14 cellular contexts compared by ENCODE assay signal in genomic region chr1:147292012-147292411, GRCh38. TPM values are rescaled to one million over a fixed set of nuclear protein-coding genes. Genes with fewer than 3 reads are reported as not detected.
DNase-seq lines count a peak whose midpoint lies in the region; ATAC-seq, FAIRE-seq and TF ChIP-seq lines count a peak whose summit lies in the region.
"Had no signal": no experiment of that assay in that cellular context is flagged by ENCODE, and none has a peak within 500 bp of the region (broad histone marks: within the 10 kb centered on the region; RNA-seq: fewer than 3 reads in every experiment).

No MANE protein-coding gene starts in this region.

- CTCF ChIA-PET in BJ (lab: Yijun Ruan, JAX): interaction anchor here (0.8 kb wide), 1 partner anchor 36 kb away, joined by 4 read pairs; no protein-coding TSS in a partner anchor

- no peaks in the 10 kb centered on the region for H3K27me3 ChIP-seq in BJ (ENCODE audit: control insufficient read depth, insufficient read depth, low read length)
- H3K27me3 ChIP-seq in bronchial epithelial cell (ENCODE audit: control insufficient read depth, insufficient read depth, low read length): no peaks in the 10 kb centered on the region
- H3K27me3 ChIP-seq in prostate gland (replicated peaks; ENCODE audit: insufficient read depth): no peaks in the 10 kb centered on the region
- H3K27me3 ChIP-seq: adrenal gland, right atrium auricular region had no signal

- no peak for TF ChIP-seq POLR2A in prostate gland (IDR thresholded peaks at IDR 0.05)

- no peaks in the 10 kb centered on the region for H3K4me1 ChIP-seq in prostate gland (replicated peaks)
- H3K4me1 ChIP-seq: adrenal gland, right atrium auricular region had no signal

- POLR2A ChIA-PET in BJ (lab: Charles Lee): no interaction called here

- DNase-seq in BJ (ENCODE audit: low read depth) (peak; percentile 61), HTR-8/SVneo (ENCODE audit: insufficient read length, low spot score) (peak; percentile 10), bronchial epithelial cell (ENCODE audit: low read depth) (peak; percentile 74), middle frontal gyrus (ENCODE audit: extremely low spot score, low spot score) (peak; percentile 4), NCI-H510A (lab: John Stamatoyannopoulos, UW) (no peak), NCI-H748 treated with DMSO at 0.1 percent for 48 hours (lab: John Stamatoyannopoulos, UW) (no peak), prostate gland (ENCODE audit: low spot score) (no peak)
- DNase-seq: activated CD4-positive, alpha-beta T cell treated with anti-CD3 and anti-CD28 coated beads, Interleukin-2, amount 50 U/mL, for 1 hour; adrenal gland; DMS79 treated with DMSO at 0.1 percent for 48 hours; mesendoderm; SHP77 treated with DMSO at 0.1 percent for 48 hours had no signal

- no peak overlapping the region for H3K4me3 ChIP-seq in BJ (ENCODE audit: low read depth, low read length)
- H3K4me3 ChIP-seq in bronchial epithelial cell (ENCODE audit: low read depth, low read length): no peak overlapping the region
- no peak overlapping the region for H3K4me3 ChIP-seq in prostate gland
- H3K4me3 ChIP-seq: adrenal gland, right atrium auricular region had no signal

- FAIRE-seq in HTR-8/SVneo (lab: Jason Lieb, UNC): no peak
- FAIRE-seq in bronchial epithelial cell (lab: Jason Lieb, UNC): no peak

- 82% methylated on average over 4 of the region's 4 CpGs for WGBS in prostate gland

- H3K9me3 ChIP-seq in prostate gland: no peaks in the 10 kb centered on the region
- H3K9me3 ChIP-seq: adrenal gland, right atrium auricular region had no signal

- ATAC-seq in HG02763 (IDR thresholded peaks at IDR 0.05; ENCODE audit: unreplicated experiment): no peak

- H3K27ac ChIP-seq in prostate gland: no peak overlapping the region
- H3K27ac ChIP-seq: right atrium auricular region had no signal

- H3K36me3 ChIP-seq in BJ (ENCODE audit: control insufficient read depth, insufficient read depth, low read length) (peaks cover 4% of the 10 kb centered on the region), bronchial epithelial cell (ENCODE audit: control insufficient read depth, insufficient read depth, low read length) (no peaks in the 10 kb centered on the region), prostate gland (peaks cover 0 to 3% of the 10 kb centered on the region in 2 donors)

- intact Hi-C loops in prostate gland (cut with DNase I): no loop called here

- TF ChIP-seq CTCF in BJ (IDR thresholded peaks at IDR 0.05; ENCODE audit: insufficient read depth, low read depth, low read length) (no peak), bronchial epithelial cell (IDR thresholded peaks at IDR 0.05; ENCODE audit: insufficient read depth, low read length, severe bottlenecking) (no peak), prostate gland (IDR thresholded peaks at IDR 0.05) (no peak)

RNA-seq across cellular contexts. Expression of gene CHD1L, which starts 49.5 kb away (rescaled TPM):
- 20.2 and 30.1 TPM in 2 replicates for polyA plus RNA-seq in BJ (2011; rRNA removed)
- polyA minus RNA-seq in BJ (2011; rRNA and poly(A)+ RNA removed): 9.5 and 12.1 TPM in 2 replicates
- total RNA-seq in bronchial epithelial cell (30.8 and 34.6 TPM in 2 replicates), prostate gland (10 to 100 TPM; 21.4 to 22.0 TPM)

Comparison
In these comparisons a context has a peak if more than half of its experiments do, and no peak if none do; other contexts are left out.
1. DNase-seq: peak in BJ (single experiment), HTR-8/SVneo (single experiment), bronchial epithelial cell (single experiment) and middle frontal gyrus (single experiment); none in NCI-H510A (single experiment), NCI-H748 treated with DMSO at 0.1 percent for 48 hours (single experiment) and prostate gland (single experiment).